8 cellular contexts compared by ENCODE assay signal in the genomic region with DNA sequence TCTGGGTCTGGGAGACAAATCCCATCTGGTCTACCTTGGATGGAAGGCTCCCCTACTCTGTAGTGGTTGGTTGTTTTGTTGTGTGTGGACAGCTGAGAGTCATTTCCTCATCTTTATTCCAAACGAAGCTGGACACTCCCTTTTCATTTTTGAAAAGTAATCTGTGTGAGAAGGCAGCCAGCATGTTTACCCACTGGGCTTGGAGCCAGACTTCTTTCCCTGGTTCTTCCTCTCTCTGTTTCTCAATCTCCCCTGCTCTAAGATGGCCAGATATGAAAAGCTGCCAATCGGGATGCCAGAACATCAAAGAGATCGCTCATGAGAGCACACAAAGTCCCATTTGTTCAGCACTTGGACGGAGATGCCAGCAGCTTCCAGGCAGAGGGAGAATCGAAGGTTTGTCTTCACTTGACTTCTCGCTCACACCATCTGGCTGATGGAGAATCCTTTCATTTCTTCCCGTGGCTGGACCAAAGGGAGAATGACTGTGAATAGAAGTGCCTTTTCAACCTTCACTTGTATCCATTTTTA.
DNase-seq lines count a peak whose midpoint lies in the region; ATAC-seq lines count a peak whose summit lies in the region.

No MANE protein-coding gene starts in this region.

- DNase-seq in COR-L47 (lab: John Stamatoyannopoulos, UW), result peak; percentile 85
- DNase-seq in NCI-H345 treated with DMSO at 0.1 percent for 48 hours (lab: John Stamatoyannopoulos, UW; ENCODE audit: unreplicated experiment), result peak; percentile 68
- peak; percentile 86 for DNase-seq in dedifferentiated amniotic fluid mesenchymal stem cell (ENCODE audit: extremely low spot score)
- peak; percentile 88 for DNase-seq in midbrain (lab: John Stamatoyannopoulos, UW)
- no peak for DNase-seq in SKM-1 (lab: John Stamatoyannopoulos, UW; ENCODE audit: unreplicated experiment)

- ATAC-seq in HG02840 (IDR thresholded peaks at IDR 0.05; ENCODE audit: low FRiP score, unreplicated experiment), result no peak
- ATAC-seq in GM21723 (IDR thresholded peaks at IDR 0.05; ENCODE audit: unreplicated experiment), result no peak
- ATAC-seq in GM21619 (IDR thresholded peaks at IDR 0.05; ENCODE audit: unreplicated experiment), result no peak
